8 cellular contexts compared by ENCODE assay signal in the genomic region with DNA sequence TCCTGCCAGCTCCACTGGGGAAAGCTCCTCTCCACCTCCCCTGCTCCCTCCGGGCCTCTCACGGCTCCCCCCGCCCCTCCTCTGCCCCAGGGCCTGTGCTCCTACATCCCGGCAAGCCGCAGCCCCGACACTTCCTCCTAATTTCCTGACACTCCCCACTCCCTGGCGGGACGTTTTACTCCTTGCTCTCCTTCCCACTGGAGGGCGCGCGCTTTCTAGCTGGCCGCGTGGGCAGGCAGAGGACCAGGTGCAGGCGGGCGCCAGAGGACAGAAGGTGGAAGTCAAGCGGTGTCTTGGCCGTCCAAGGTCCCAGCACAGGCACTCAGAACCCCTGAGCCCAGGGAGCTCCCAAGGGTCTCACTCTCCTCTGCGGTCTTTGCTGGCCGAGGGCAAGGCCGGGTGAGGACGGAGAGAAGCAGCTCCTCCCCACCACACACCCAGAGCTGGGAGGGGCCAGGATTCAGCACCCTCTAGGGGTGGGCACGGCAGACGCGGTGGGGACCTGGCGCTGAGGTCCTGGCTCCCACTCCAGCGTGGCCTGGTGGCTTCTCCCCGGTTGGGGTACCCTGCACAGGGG.
A peak's percentile ranks its signal among the peaks of the same experiment; 100 is the strongest.
DNase-seq lines count a peak whose midpoint lies in the region; TF ChIP-seq lines count a peak whose summit lies in the region.

No MANE protein-coding gene starts in this region.

- H2AFZ ChIP-seq in Loucy (ENCODE audit: low read length), result peak overlapping the region; percentile 66; the same call in 1 of the 2 replicates

- H3K9ac ChIP-seq in Loucy (ENCODE audit: low read depth, low read length, poor library complexity, severe bottlenecking) (peak overlapping the region; percentile 61), iPS-18a (ENCODE audit: low read length) (no peak overlapping the region)

- H3K4me2 ChIP-seq in Loucy (ENCODE audit: low read depth, low read length, poor library complexity, severe bottlenecking), result peak overlapping the region; percentile 80

- H3K27ac ChIP-seq in iPS-18a (ENCODE audit: low read length), result no peak overlapping the region

- H3F3A ChIP-seq in Loucy (ENCODE audit: low read depth), result peaks cover 13% of the 10 kb centered on the region

- no peaks in the 10 kb centered on the region for H4K20me1 ChIP-seq in Loucy (ENCODE audit: insufficient read depth, low read length, poor library complexity, severe bottlenecking)

- no peaks in the 10 kb centered on the region for H3K36me3 ChIP-seq in Loucy (ENCODE audit: insufficient read depth, low read length)
- no peaks in the 10 kb centered on the region for H3K36me3 ChIP-seq in iPS-18a (ENCODE audit: control insufficient read depth, low read depth, low read length)

- H3K79me2 ChIP-seq in Loucy (ENCODE audit: insufficient read depth, low read length), result no peaks in the 10 kb centered on the region

- H3K4me1 ChIP-seq in Loucy (ENCODE audit: insufficient read depth, low read length, poor library complexity, severe bottlenecking) (peaks cover 58% of the 10 kb centered on the region), iPS-18a (ENCODE audit: control insufficient read depth, low read depth, low read length) (peaks cover 6% of the 10 kb centered on the region)

- no peaks in the 10 kb centered on the region for H3K9me2 ChIP-seq in Loucy (replicated peaks; ENCODE audit: low read depth, low read length)

- H3K9me3 ChIP-seq in Loucy (ENCODE audit: insufficient read depth, low read depth, low read length), result no peaks in the 10 kb centered on the region
- no peaks in the 10 kb centered on the region for H3K9me3 ChIP-seq in iPS-18a (ENCODE audit: control insufficient read depth, low read depth, low read length)

- in situ Hi-C loops in astrocyte of the cerebellum (cut with HindIII; ENCODE audit: low sequenced_read_pairs), result no loop called here

- peak overlapping the region; percentile 67 for H3K4me3 ChIP-seq in Loucy (ENCODE audit: low read length, poor library complexity, severe bottlenecking)
- no peak overlapping the region for H3K4me3 ChIP-seq in astrocyte of the cerebellum (ENCODE audit: low read depth, low read length)
- peak overlapping the region; percentile 41 for H3K4me3 ChIP-seq in iPS-18a (ENCODE audit: low read length)

- peak; percentile 51 for DNase-seq in NCI-H82 (lab: John Stamatoyannopoulos, UW)
- DNase-seq in NCI-H82 treated with DMSO at 0.1 percent for 48 hours (lab: John Stamatoyannopoulos, UW; ENCODE audit: unreplicated experiment), result no peak
- DNase-seq in astrocyte of the cerebellum (ENCODE audit: low read depth), result no peak
- DNase-seq in stimulated activated CD8-positive, alpha-beta memory T cell treated with anti-CD3 and anti-CD28 coated beads, Interleukin-4, amount 100 ng/mL, for 48 hours, result peak; percentile 67
- no peak for DNase-seq in GM19240 (ENCODE audit: insufficient read length, low spot score)
- no peak for DNase-seq in NCI-H2029 (lab: John Stamatoyannopoulos, UW)

- TF ChIP-seq CTCF in Loucy (conservative IDR thresholded peaks at IDR 0.05; ENCODE audit: low read length), result peak; percentile 43
- TF ChIP-seq CTCF in astrocyte of the cerebellum (IDR thresholded peaks at IDR 0.05; ENCODE audit: low read depth, low read length, missing control alignments), result peak; percentile 52

- H3K27me3 ChIP-seq in Loucy (ENCODE audit: insufficient read depth, low read length, poor library complexity, severe bottlenecking) (no peaks in the 10 kb centered on the region), iPS-18a (ENCODE audit: control insufficient read depth, insufficient read depth, low read length) (peaks cover 5% of the 10 kb centered on the region)

Comparison
In these comparisons a context has a peak if more than half of its experiments do, and no peak if none do; other contexts are left out.
1. DNase-seq: peak in NCI-H82 (single experiment) and stimulated activated CD8-positive, alpha-beta memory T cell treated with anti-CD3 and anti-CD28 coated beads, Interleukin-4, amount 100 ng/mL, for 48 hours (single experiment); none in NCI-H82 treated with DMSO at 0.1 percent for 48 hours (single experiment), astrocyte of the cerebellum (single experiment), GM19240 (single experiment) and NCI-H2029 (single experiment).